In the genomic region with DNA sequence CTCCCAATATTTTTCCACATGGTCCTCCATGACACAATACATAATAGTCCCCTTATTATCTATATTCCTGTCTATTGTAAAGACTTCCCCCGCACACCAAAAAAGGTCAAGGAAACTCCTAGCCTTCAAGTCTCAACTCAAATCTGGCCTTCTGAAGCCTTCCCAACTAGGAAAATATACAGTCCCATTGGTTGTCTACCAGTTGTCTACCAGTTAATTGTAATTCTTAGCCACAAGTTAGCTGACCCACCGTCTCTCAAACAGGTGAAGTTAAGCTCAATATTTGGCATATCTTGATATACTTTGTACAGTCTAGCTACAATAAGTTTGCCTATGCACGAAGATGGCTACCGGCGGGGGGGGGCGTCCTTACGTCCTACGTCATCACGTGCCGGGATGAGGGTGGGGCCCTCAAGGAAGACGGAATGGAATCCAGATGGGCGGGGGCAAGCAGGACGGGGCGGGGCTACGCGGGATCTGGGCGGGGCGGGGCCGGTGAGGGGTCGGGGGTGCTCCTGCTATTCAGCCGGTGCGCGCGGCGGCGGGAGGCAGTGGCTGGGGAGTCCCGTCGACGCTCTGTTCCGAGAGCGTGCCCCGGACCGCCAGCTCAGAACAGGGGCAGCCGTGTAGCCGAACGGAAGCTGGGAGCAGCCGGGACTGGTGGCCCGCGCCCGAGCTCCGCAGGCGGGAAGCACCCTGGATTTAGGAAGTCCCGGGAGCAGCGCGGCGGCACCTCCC, we compare ENCODE assay signal across 9 cellular contexts. TPM values are rescaled to one million over a fixed set of nuclear protein-coding genes. Genes with fewer than 3 reads are reported as not detected.
DNase-seq lines count a peak whose midpoint lies in the region; ATAC-seq, FAIRE-seq and TF ChIP-seq lines count a peak whose summit lies in the region.
"Had no signal": no experiment of that assay in that cellular context is flagged by ENCODE, and none has a peak within 500 bp of the region (broad histone marks: within the 10 kb centered on the region; RNA-seq: fewer than 3 reads in every experiment).

Gene AHR (plus strand): TSS at position 551 of the 738 bp plus-strand sequence. CDS start 613 bp downstream, outside the sequence.

- no peaks in the 10 kb centered on the region for H3K9me3 Mint-ChIP-seq in central memory CD8-positive, alpha-beta T cell

- H3K27ac ChIP-seq in keratinocyte (ENCODE audit: control insufficient read depth, insufficient read depth, low read length): peak within 1 kb of the TSS; percentile 87

- peak; percentile 44 for FAIRE-seq in keratinocyte (lab: Jason Lieb, UNC)
- FAIRE-seq: G401.6 had no signal

- peak within 1 kb of the TSS; percentile 79 for H3K9ac ChIP-seq in keratinocyte (ENCODE audit: control insufficient read depth, extremely low read depth, insufficient read depth, low read length)

- peak within 1 kb of the TSS; percentile 100 for H2AFZ ChIP-seq in keratinocyte (ENCODE audit: control insufficient read depth, low read length)

- peaks cover 32% of the 10 kb centered on the region for H3K4me1 Mint-ChIP-seq in central memory CD8-positive, alpha-beta T cell

- peak within 1 kb of the TSS; percentile 93 for H3K4me3 Mint-ChIP-seq in central memory CD8-positive, alpha-beta T cell

- peak within 1 kb of the TSS; percentile 95 for H3K27ac Mint-ChIP-seq in central memory CD8-positive, alpha-beta T cell (ENCODE audit: low read depth)

- no peaks in the 10 kb centered on the region for H3K9me3 ChIP-seq in keratinocyte (ENCODE audit: control insufficient read depth, low read depth, low read length)

- DNase-seq in NCI-H2107 treated with DMSO at 0.1 percent for 48 hours (lab: John Stamatoyannopoulos, UW; ENCODE audit: unreplicated experiment) (peak; percentile 35), NCI-H2107 (lab: John Stamatoyannopoulos, UW) (no peak), NCI-H2196 treated with DMSO at 0.1 percent for 48 hours (lab: John Stamatoyannopoulos, UW; ENCODE audit: unreplicated experiment) (peak; percentile 64), keratinocyte (ENCODE audit: low read depth, low spot score) (peak; percentile 45)
- peak; percentile 77 to 84 (median 80) for DNase-seq in activated CD4-positive, CD25-positive, alpha-beta regulatory T cell (lab: John Stamatoyannopoulos, UW)
- DNase-seq in central memory CD8-positive, alpha-beta T cell (ENCODE audit: low spot score in 2 of 2): peak; percentile 68 to 76
- DNase-seq in stimulated activated CD4-positive, alpha-beta T cell treated with anti-CD3 and anti-CD28 coated beads, Interleukin-15, amount 100 ng/mL, for 1 hour (ENCODE audit: low read depth in 1 of 2, low spot score in 1 of 2): peak; percentile 72 to 85

- H3K27me3 Mint-ChIP-seq in central memory CD8-positive, alpha-beta T cell: no peaks in the 10 kb centered on the region

- peak within 1 kb of the TSS; percentile 68 to 73 (median 68) for H3K4me3 ChIP-seq in keratinocyte (ENCODE audit: control insufficient read depth in 2 of 3, extremely low read depth in 1 of 3, insufficient read depth in 2 of 3, low read depth in 1 of 3, low read length in 3 of 3)

- TF ChIP-seq CTCF in keratinocyte (optimal IDR thresholded peaks at IDR 0.05 in 1 of 3, IDR thresholded peaks at IDR 0.05 in 1 of 3, conservative IDR thresholded peaks at IDR 0.05 in 1 of 3; ENCODE audit: extremely low read depth in 1 of 3, insufficient read depth in 2 of 3, low read length in 3 of 3): no peak

- no peaks in the 10 kb centered on the region for H4K20me1 ChIP-seq in keratinocyte (ENCODE audit: control insufficient read depth, extremely low read depth, insufficient read depth, low read length)

- H3K9me1 ChIP-seq in keratinocyte (ENCODE audit: control insufficient read depth, extremely low read depth, insufficient read depth, low read length): no peaks in the 10 kb centered on the region

- peaks cover 15% of the 10 kb centered on the region for H3K36me3 Mint-ChIP-seq in central memory CD8-positive, alpha-beta T cell (ENCODE audit: insufficient read depth)

- H3K4me1 ChIP-seq in keratinocyte (ENCODE audit: control insufficient read depth, extremely low read depth, insufficient read depth, low read length): peaks cover 5% of the 10 kb centered on the region

- ATAC-seq in HG02981 (IDR thresholded peaks at IDR 0.05; ENCODE audit: unreplicated experiment): peak; percentile 55
- ATAC-seq in central memory CD8-positive, alpha-beta T cell (replicated peaks; ENCODE audit: extremely low read depth, poor library complexity, severe bottlenecking): peak; percentile 75

- peaks cover 44% of the 10 kb centered on the region for H3K79me2 ChIP-seq in keratinocyte (ENCODE audit: control insufficient read depth, insufficient read depth, low read length)

- H3K36me3 ChIP-seq in keratinocyte (ENCODE audit: control insufficient read depth in 2 of 2, extremely low read depth in 1 of 2, insufficient read depth in 2 of 2, low read length in 2 of 2): no peaks in the 10 kb centered on the region

- no peaks in the 10 kb centered on the region for H3K27me3 ChIP-seq in keratinocyte (ENCODE audit: control insufficient read depth, extremely low read depth, insufficient read depth, low read length)

- peak within 1 kb of the TSS; percentile 81 for H3K4me2 ChIP-seq in keratinocyte (ENCODE audit: control insufficient read depth, extremely low read depth, insufficient read depth, low read depth, low read length)

- dilution Hi-C loops in keratinocyte (cut with MboI; ENCODE audit: extremely low pct_ligation_motif_present, low sequenced_read_pairs): no loop called here

RNA-seq across cellular contexts. Expression of gene AHR, which starts in this region (rescaled TPM):
- 7.7 to 19.4 TPM (median 13.4 TPM) in 3 replicates for polyA plus RNA-seq in keratinocyte
- 21.0 TPM for polyA plus RNA-seq in keratinocyte (2011; ENCODE audit: low read depth)
- 10.3 and 22.8 TPM in 2 replicates for polyA plus RNA-seq in keratinocyte (2011; cell fraction: cytosol; rRNA removed)
- polyA plus RNA-seq in keratinocyte (2011; cell fraction: nucleus; rRNA removed): 32.8 and 37.0 TPM in 2 replicates
- 22.8 and 26.4 TPM in 2 replicates for polyA plus RNA-seq in keratinocyte (2012; ENCODE audit: low replicate concordance)
- 13.9 to 50.5 TPM (median 20.1 TPM) in 3 replicates for polyA minus RNA-seq in keratinocyte
- 22.3 TPM for polyA minus RNA-seq in keratinocyte (2011; cell fraction: cytosol; rRNA and poly(A)+ RNA removed)
- 41.2 and 94.2 TPM in 2 replicates for polyA minus RNA-seq in keratinocyte (2011; cell fraction: nucleus; rRNA and poly(A)+ RNA removed)
